ENCODE assay signal across 8 cellular contexts in the genomic region with DNA sequence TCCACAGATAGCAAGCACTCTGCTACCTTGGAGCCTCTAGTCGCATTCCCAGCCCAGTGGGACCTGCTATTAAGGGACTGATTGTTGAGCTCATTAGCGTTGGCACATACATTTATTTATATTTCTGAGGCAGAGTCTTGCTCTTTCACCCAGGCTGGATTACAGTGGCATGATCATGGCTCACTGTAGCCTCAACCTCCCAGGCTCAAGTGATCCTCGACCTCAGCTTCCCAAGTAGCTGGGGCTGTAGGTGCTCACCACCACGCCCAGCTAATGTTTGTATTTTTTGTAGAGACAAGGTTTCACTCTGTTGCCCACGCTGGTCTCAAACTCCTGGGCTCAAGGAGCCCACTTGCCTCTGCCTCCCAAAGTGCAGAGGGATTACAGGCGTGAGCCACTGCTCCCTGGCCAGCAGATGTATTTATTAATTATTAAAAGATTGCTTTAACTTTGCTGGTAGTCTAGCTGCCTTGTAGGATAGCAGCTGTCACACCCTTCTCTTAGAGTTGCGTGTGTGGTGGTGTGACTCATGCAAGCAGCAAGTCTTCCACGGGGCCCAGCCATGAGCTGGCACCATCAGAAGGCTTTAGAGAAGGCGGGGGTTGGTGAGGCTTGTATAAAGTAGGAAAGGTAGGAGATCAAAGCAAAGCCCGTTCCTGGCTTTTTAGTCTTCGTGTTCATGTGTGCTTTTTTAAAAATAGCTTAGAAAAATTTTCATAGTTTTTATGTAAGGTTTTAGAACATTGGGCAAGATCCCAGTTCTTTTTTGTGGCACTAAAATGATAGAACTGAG. TPM values are rescaled to one million over a fixed set of nuclear protein-coding genes. Genes with fewer than 3 reads are reported as not detected.
DNase-seq lines count a peak whose midpoint lies in the region; ATAC-seq and TF ChIP-seq lines count a peak whose summit lies in the region.

No MANE protein-coding gene starts in this region.

- H4K20me1 ChIP-seq in fibroblast of lung (ENCODE audit: control insufficient read depth, extremely low read depth, insufficient read depth, low read length) = no peaks in the 10 kb centered on the region

- H3K9ac ChIP-seq in fibroblast of lung (ENCODE audit: insufficient read depth, low read length) = no peak overlapping the region

- no peak overlapping the region for H2AFZ ChIP-seq in fibroblast of lung (ENCODE audit: low read length)

- H3K27ac ChIP-seq in fibroblast of lung (ENCODE audit: insufficient read depth, low read length) = no peak overlapping the region

- H3K27me3 ChIP-seq in fibroblast of lung (ENCODE audit: control insufficient read depth, insufficient read depth, low read length) = no peaks in the 10 kb centered on the region

- H3K79me2 ChIP-seq in fibroblast of lung (ENCODE audit: control insufficient read depth, insufficient read depth, low read length) = no peaks in the 10 kb centered on the region

- H3K4me2 ChIP-seq in fibroblast of lung (ENCODE audit: extremely low read depth, insufficient read depth, low read length) = peak overlapping the region; percentile 20

- no peaks in the 10 kb centered on the region for H3K9me3 ChIP-seq in fibroblast of lung (ENCODE audit: control insufficient read depth, insufficient read depth, low read depth, low read length)

- H3K36me3 ChIP-seq in fibroblast of lung (ENCODE audit: control insufficient read depth, insufficient read depth, low read length) = peaks cover 4% of the 10 kb centered on the region

- H3K4me3 ChIP-seq in fibroblast of lung (replicated peaks in 1 of 4; ENCODE audit: control extremely low read depth in 1 of 4, insufficient read depth in 1 of 4, low read depth in 3 of 4, low read length in 4 of 4) = no peak overlapping the region

- no peaks in the 10 kb centered on the region for H3K4me1 ChIP-seq in fibroblast of lung (ENCODE audit: control insufficient read depth, extremely low read depth, insufficient read depth, low read length)

- TF ChIP-seq CTCF in fibroblast of lung (conservative IDR thresholded peaks at IDR 0.05 in 1 of 2, IDR thresholded peaks at IDR 0.05 in 1 of 2; ENCODE audit: low read depth in 1 of 2, low read length in 2 of 2) = no peak

- DNase-seq in HPDE6-E6E7 (ENCODE audit: extremely low spot score) (peak; percentile 99), fibroblast of lung (ENCODE audit: low read depth in 2 of 2) (peak; percentile 87 to 89), NCI-H2171 (lab: John Stamatoyannopoulos, UW) (no peak), NCI-H2227 treated with DMSO at 0.1 percent for 48 hours (lab: John Stamatoyannopoulos, UW) (no peak), AML-193 (lab: John Stamatoyannopoulos, UW) (no peak)
- peak; percentile 10 to 63 for DNase-seq in activated CD4-positive, alpha-beta T cell treated with anti-CD3 and anti-CD28 coated beads, Interleukin-2, amount 50 U/mL, for 24 hours (ENCODE audit: low read depth in 1 of 2, low spot score in 1 of 2)
- peak; percentile 41 to 49 for DNase-seq in stimulated activated CD4-positive, alpha-beta T cell treated with anti-CD3 and anti-CD28 coated beads, Interleukin-2, amount 100 ng/mL, for 48 hours

- ATAC-seq in GM18517 (IDR thresholded peaks at IDR 0.05; ENCODE audit: unreplicated experiment) = no peak

RNA-seq across cellular contexts. Expression of a gene that starts 16.5 kb away (rescaled TPM):
- 5.9 and 7.2 TPM in 2 replicates for total RNA-seq in fibroblast of lung
- 4.4 and 4.9 TPM in 2 replicates for polyA plus RNA-seq in fibroblast of lung
- polyA plus RNA-seq in fibroblast of lung (2012) = 3.0 and 4.4 TPM in 2 replicates
- 2.8 and 3.2 TPM in 2 replicates for polyA minus RNA-seq in fibroblast of lung (ENCODE audit: low replicate concordance)

RNA-seq across cellular contexts. Expression of a gene that starts 40.5 kb away (rescaled TPM):
- total RNA-seq in fibroblast of lung = not detected in 2 replicates
- not detected in 2 replicates for polyA plus RNA-seq in fibroblast of lung
- not detected in 2 replicates for polyA plus RNA-seq in fibroblast of lung (2012)
- not detected in 2 replicates for polyA minus RNA-seq in fibroblast of lung (ENCODE audit: low replicate concordance)

RNA-seq across cellular contexts. Expression of a gene that starts 40.7 kb away (rescaled TPM):
- under 0.01 TPM in 2 replicates for total RNA-seq in fibroblast of lung
- not detected in 2 replicates for polyA plus RNA-seq in fibroblast of lung
- not detected in 2 replicates for polyA plus RNA-seq in fibroblast of lung (2012)
- polyA minus RNA-seq in fibroblast of lung (ENCODE audit: low replicate concordance) = not detected in 2 replicates

Comparison
In these comparisons a context has a peak if more than half of its experiments do, and no peak if none do; other contexts are left out.
1. DNase-seq: peak in HPDE6-E6E7 (single experiment), activated CD4-positive, alpha-beta T cell treated with anti-CD3 and anti-CD28 coated beads, Interleukin-2, amount 50 U/mL, for 24 hours (2 of 2), fibroblast of lung (2 of 2) and stimulated activated CD4-positive, alpha-beta T cell treated with anti-CD3 and anti-CD28 coated beads, Interleukin-2, amount 100 ng/mL, for 48 hours (2 of 2); none in NCI-H2171 (single experiment), NCI-H2227 treated with DMSO at 0.1 percent for 48 hours (single experiment) and AML-193 (0 of 2).